ENCODE assay signal across 8 cellular contexts in the genomic region with DNA sequence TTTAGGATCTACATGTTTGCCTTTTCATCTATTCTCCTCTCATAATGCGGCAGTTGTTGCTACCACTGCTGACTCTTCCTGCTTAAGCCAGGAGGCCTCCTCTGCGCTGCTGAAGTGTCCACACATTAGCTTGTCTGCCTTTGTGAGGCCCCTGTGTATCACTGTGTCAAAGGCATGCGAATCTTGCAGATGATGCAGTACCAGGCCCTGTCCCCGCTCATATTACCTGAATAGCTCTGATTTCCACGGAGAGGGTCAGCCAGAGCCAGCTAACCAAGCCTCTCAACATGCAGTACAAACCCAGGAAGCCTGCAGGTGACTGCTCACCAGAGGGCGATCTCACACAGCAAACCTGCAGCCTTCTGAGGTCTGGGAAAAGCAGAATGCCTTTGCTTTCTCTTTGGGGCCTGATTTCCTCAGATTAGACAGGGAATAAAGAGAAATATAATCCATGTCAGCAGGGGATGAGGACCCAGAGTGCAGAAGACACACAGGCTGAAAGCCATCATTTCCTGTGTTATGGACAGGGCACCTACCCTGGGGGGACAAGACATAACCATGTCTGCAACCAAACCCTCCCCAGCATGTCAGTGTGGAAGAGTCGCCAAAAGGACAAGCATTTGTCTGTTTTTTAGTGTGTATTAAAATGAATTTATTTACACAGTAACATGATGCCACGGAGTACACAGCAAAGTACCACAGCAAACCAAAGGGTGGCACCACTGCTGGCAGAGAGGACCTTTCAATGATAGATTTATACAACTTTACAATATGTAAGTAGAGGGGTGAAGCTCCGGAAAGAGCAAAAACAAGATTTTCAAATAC. TPM values are rescaled to one million over a fixed set of nuclear protein-coding genes. Genes with fewer than 3 reads are reported as not detected.
DNase-seq lines count a peak whose midpoint lies in the region; ATAC-seq, FAIRE-seq and TF ChIP-seq lines count a peak whose summit lies in the region.

No MANE protein-coding gene starts in this region.

- H3K27me3 Mint-ChIP-seq in GM23338 (ENCODE audit: insufficient read depth, low read depth, poor library complexity) = peaks cover 2% of the 10 kb centered on the region
- H3K27me3 Mint-ChIP-seq in activated T-cell treated with anti-CD3 and anti-CD28 coated beads, Interleukin-2, amount 50 U/mL, for 4 hours (ENCODE audit: low read depth) = no peaks in the 10 kb centered on the region

- H3K79me2 ChIP-seq in GM23338 (replicated peaks; ENCODE audit: insufficient read depth) = no peaks in the 10 kb centered on the region

- H3K4me1 ChIP-seq in GM23338 (ENCODE audit: insufficient read depth) (0 out of 2 replicates have a peak, but pooled peaks cover 6% of the 10 kb centered on the region), foreskin keratinocyte (no peaks in the 10 kb centered on the region), pancreas (no peaks in the 10 kb centered on the region)

- H3K36me3 ChIP-seq in GM23338 (ENCODE audit: insufficient read depth) (no peaks in the 10 kb centered on the region; the same call in 1 of the 2 replicates), pancreas (no peaks in the 10 kb centered on the region)

- H3K27ac ChIP-seq in GM23338 (ENCODE audit: low read depth) (0 out of 2 replicates have a peak overlapping the region, but pooled peaks have one; percentile 5), foreskin keratinocyte (no peak overlapping the region), pancreas (no peak overlapping the region), coronary artery (peak overlapping the region in 1 of 2 donors; percentile 49)

- WGBS in pancreas, 2 donors = 51 to 53% methylated on average over 9 of the region's 9 CpGs

- H3K4me1 Mint-ChIP-seq in GM23338 = peaks cover 11% of the 10 kb centered on the region
- H3K4me1 Mint-ChIP-seq in activated T-cell treated with anti-CD3 and anti-CD28 coated beads, Interleukin-2, amount 50 U/mL, for 4 hours (ENCODE audit: low read depth) = no peaks in the 10 kb centered on the region

- no peaks in the 10 kb centered on the region for H4K20me1 ChIP-seq in GM23338 (replicated peaks; ENCODE audit: insufficient read depth)

- no peaks in the 10 kb centered on the region for H3K9me3 ChIP-seq in pancreas

- H3K9me2 ChIP-seq in GM23338 (ENCODE audit: insufficient read depth) = no peaks in the 10 kb centered on the region

- no peaks in the 10 kb centered on the region for H3K27me3 ChIP-seq in GM23338 (ENCODE audit: insufficient read depth)
- H3K27me3 ChIP-seq in foreskin keratinocyte = no peaks in the 10 kb centered on the region
- no peaks in the 10 kb centered on the region for H3K27me3 ChIP-seq in pancreas

- no peak overlapping the region for H3K4me3 Mint-ChIP-seq in GM23338
- H3K4me3 Mint-ChIP-seq in activated T-cell treated with anti-CD3 and anti-CD28 coated beads, Interleukin-2, amount 50 U/mL, for 4 hours = no peak overlapping the region

- no peaks in the 10 kb centered on the region for H3K36me3 Mint-ChIP-seq in GM23338 (ENCODE audit: low read depth)
- H3K36me3 Mint-ChIP-seq in activated T-cell treated with anti-CD3 and anti-CD28 coated beads, Interleukin-2, amount 50 U/mL, for 4 hours (ENCODE audit: insufficient read depth) = no peaks in the 10 kb centered on the region

- DNase-seq in Ammon's horn (ENCODE audit: low spot score) (peak; percentile 59), GM23338 (ENCODE audit: low spot score) (peak; percentile 85), NCI-H524 (lab: John Stamatoyannopoulos, UW) (peak; percentile 75 to 83), foreskin keratinocyte (no peak), pancreas (peak in 5 of 6 donors; percentile 18 to 67 (median 43)), coronary artery (ENCODE audit: low spot score) (no peak)
- peak; percentile 21 for DNase-seq in activated T-cell treated with anti-CD3 and anti-CD28 coated beads, Interleukin-2, amount 50 U/mL, for 4 hours

- H3K4me3 ChIP-seq in GM23338 (no peak overlapping the region), pancreas (no peak overlapping the region), coronary artery (no peak overlapping the region)

- FAIRE-seq in pancreas (lab: Jason Lieb, UNC) = no peak

- TF ChIP-seq CTCF in GM23338 (conservative IDR thresholded peaks at IDR 0.05; ENCODE audit: low read depth in 2 of 2) (peak; percentile 82 to 95), foreskin keratinocyte (conservative IDR thresholded peaks at IDR 0.05) (peak; percentile 71), pancreas (IDR thresholded peaks at IDR 0.05) (peak in 2 of 4 donors; percentile 31 to 38), coronary artery (IDR thresholded peaks at IDR 0.05) (no peak)

- ATAC-seq in GM23338 = peak; percentile 97
- peak in 1 of 2 donors; percentile 50 for ATAC-seq in activated T-cell treated with anti-CD3 and anti-CD28 coated beads, Interleukin-2, amount 50 U/mL, for 4 hours
- peak; percentile 61 for ATAC-seq in foreskin keratinocyte
- ATAC-seq in pancreas = peak; percentile 40 to 90 (median 86)
- no peak for ATAC-seq in HG03135 (IDR thresholded peaks at IDR 0.05; ENCODE audit: unreplicated experiment)

- no peaks in the 10 kb centered on the region for H3K9me3 Mint-ChIP-seq in GM23338
- no peaks in the 10 kb centered on the region for H3K9me3 Mint-ChIP-seq in activated T-cell treated with anti-CD3 and anti-CD28 coated beads, Interleukin-2, amount 50 U/mL, for 4 hours

- H3K4me2 ChIP-seq in GM23338 = no peak overlapping the region

- intact Hi-C loops in pancreas (cut with DNase I) = loop anchor here in 2 of 3 donors (10.0 kb wide), 1 partner anchor 437 kb away; no protein-coding TSS in a partner anchor

- H3F3A ChIP-seq in GM23338 (replicated peaks; ENCODE audit: low read depth) = no peaks in the 10 kb centered on the region

- H3K27ac Mint-ChIP-seq in GM23338 = no peak overlapping the region

- no peak overlapping the region for H2AFZ ChIP-seq in GM23338

TF ChIP-seq in GM23338, 12 proteins besides CTCF, POLR2A, EP300 and RAD21 (continues in another document):
- TF ChIP-seq ZNF114 (CRISPR knock-in tag; IDR thresholded peaks at IDR 0.05) (no peak), CREB1 (CRISPR knock-in tag; IDR thresholded peaks at IDR 0.05; ENCODE audit: low read depth) (no peak), POLR2AphosphoS5 (IDR thresholded peaks at IDR 0.05; ENCODE audit: low read depth) (no peak), JUNB (IDR thresholded peaks at IDR 0.05; ENCODE audit: unreplicated experiment) (no peak), EZH2 (IDR thresholded peaks at IDR 0.05; ENCODE audit: low read depth, unreplicated experiment) (no peak), EZH2phosphoT487 (IDR thresholded peaks at IDR 0.05; ENCODE audit: unreplicated experiment) (no peak), STAT1 (IDR thresholded peaks at IDR 0.05; ENCODE audit: unreplicated experiment) (no peak)
- TF ChIP-seq, protein P1, sequence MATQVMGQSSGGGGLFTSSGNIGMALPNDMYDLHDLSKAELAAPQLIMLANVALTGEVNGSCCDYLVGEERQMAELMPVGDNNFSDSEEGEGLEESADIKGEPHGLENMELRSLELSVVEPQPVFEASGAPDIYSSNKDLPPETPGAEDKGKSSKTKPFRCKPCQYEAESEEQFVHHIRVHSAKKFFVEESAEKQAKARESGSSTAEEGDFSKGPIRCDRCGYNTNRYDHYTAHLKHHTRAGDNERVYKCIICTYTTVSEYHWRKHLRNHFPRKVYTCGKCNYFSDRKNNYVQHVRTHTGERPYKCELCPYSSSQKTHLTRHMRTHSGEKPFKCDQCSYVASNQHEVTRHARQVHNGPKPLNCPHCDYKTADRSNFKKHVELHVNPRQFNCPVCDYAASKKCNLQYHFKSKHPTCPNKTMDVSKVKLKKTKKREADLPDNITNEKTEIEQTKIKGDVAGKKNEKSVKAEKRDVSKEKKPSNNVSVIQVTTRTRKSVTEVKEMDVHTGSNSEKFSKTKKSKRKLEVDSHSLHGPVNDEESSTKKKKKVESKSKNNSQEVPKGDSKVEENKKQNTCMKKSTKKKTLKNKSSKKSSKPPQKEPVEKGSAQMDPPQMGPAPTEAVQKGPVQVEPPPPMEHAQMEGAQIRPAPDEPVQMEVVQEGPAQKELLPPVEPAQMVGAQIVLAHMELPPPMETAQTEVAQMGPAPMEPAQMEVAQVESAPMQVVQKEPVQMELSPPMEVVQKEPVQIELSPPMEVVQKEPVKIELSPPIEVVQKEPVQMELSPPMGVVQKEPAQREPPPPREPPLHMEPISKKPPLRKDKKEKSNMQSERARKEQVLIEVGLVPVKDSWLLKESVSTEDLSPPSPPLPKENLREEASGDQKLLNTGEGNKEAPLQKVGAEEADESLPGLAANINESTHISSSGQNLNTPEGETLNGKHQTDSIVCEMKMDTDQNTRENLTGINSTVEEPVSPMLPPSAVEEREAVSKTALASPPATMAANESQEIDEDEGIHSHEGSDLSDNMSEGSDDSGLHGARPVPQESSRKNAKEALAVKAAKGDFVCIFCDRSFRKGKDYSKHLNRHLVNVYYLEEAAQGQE (IDR thresholded peaks at IDR 0.05; ENCODE audit: unreplicated experiment) = no peak
- TF ChIP-seq, protein P2, sequence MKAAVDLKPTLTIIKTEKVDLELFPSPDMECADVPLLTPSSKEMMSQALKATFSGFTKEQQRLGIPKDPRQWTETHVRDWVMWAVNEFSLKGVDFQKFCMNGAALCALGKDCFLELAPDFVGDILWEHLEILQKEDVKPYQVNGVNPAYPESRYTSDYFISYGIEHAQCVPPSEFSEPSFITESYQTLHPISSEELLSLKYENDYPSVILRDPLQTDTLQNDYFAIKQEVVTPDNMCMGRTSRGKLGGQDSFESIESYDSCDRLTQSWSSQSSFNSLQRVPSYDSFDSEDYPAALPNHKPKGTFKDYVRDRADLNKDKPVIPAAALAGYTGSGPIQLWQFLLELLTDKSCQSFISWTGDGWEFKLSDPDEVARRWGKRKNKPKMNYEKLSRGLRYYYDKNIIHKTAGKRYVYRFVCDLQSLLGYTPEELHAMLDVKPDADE (IDR thresholded peaks at IDR 0.05) = no peak

RNA-seq across cellular contexts. Expression of a gene that starts 36.8 kb away (rescaled TPM):
- 135 and 159 TPM in 2 replicates for total RNA-seq in GM23338 (2014; rRNA removed; shearing (Covaris generic))
- polyA plus RNA-seq in GM23338 (2016; fragmentation: Nextera tagmentation; extraction: Ambion mirVana) (72.2 and 72.5 TPM in 2 replicates), foreskin keratinocyte (86.5 and 108 TPM in 2 replicates), pancreas (100 to 1,000 TPM in 1 of 2 donors, 10 to 100 TPM in 1; 86.7 to 173 TPM)
- 10 to 100 TPM; 38.6 to 53.1 (median 42.8) TPM for total RNA-seq in activated T-cell treated with anti-CD3 and anti-CD28 coated beads, Interleukin-2, amount 50 U/mL, for 4 hours
- total RNA-seq in foreskin keratinocyte (107 and 123 TPM in 2 replicates), pancreas (100 to 1,000 TPM in 2 of 6 donors, 10 to 100 TPM in 4; 71.6 to 158 (median 88.5) TPM)

Comparison
In these comparisons a context has a peak if more than half of its experiments do, and no peak if none do; other contexts are left out.
1. DNase-seq: peak in Ammon's horn (single experiment), GM23338 (single experiment), NCI-H524 (2 of 2), activated T-cell treated with anti-CD3 and anti-CD28 coated beads, Interleukin-2, amount 50 U/mL, for 4 hours (single experiment) and pancreas (5 of 6); none in foreskin keratinocyte (0 of 2) and coronary artery (single experiment).